In genomic region chr13:48356750-48357149, GRCh38 we compare ENCODE assay signal across 19 cellular contexts. TPM values are rescaled to one million over a fixed set of nuclear protein-coding genes. Genes with fewer than 3 reads are reported as not detected.
A peak's percentile ranks its signal among the peaks of the same experiment; 100 is the strongest.
DNase-seq lines count a peak whose midpoint lies in the region; ATAC-seq and TF ChIP-seq lines count a peak whose summit lies in the region.
"Had no signal": no experiment of that assay in that cellular context is flagged by ENCODE, and none has a peak within 500 bp of the region (broad histone marks: within the 10 kb centered on the region; RNA-seq: fewer than 3 reads in every experiment).

No MANE protein-coding gene starts in this region.

- H3K4me3 Mint-ChIP-seq in chondrocyte (ENCODE audit: unreplicated experiment), result no peak overlapping the region
- H3K4me3 Mint-ChIP-seq: CD4-positive, alpha-beta memory T cell; GM23338; H9 had no signal

- H3K36me3 Mint-ChIP-seq in chondrocyte (ENCODE audit: low read depth), result peaks cover 34% of the 10 kb centered on the region

- H2AFZ ChIP-seq in neural cell (ENCODE audit: low read depth, low read length) (no peak overlapping the region), MM.1S (ENCODE audit: low read length) (no peak overlapping the region)
- H2AFZ ChIP-seq: GM23338 had no signal

- no peak overlapping the region for H3K4me2 ChIP-seq in neural cell (ENCODE audit: low read length)
- H3K4me2 ChIP-seq in MM.1S (ENCODE audit: low read depth, low read length), result no peak overlapping the region
- H3K4me2 ChIP-seq: GM23338 had no signal

- peaks cover 33% of the 10 kb centered on the region for H3K9me3 ChIP-seq in left ventricle myocardium inferior (replicated peaks)
- H3K9me3 ChIP-seq in neural cell (ENCODE audit: low read length), result no peaks in the 10 kb centered on the region
- peaks cover 0 to 7% (median 5%) of the 10 kb centered on the region in 5 donors for H3K9me3 ChIP-seq in subcutaneous abdominal adipose tissue (ENCODE audit: control insufficient read depth in 5 of 5, low read length in 5 of 5)
- no peaks in the 10 kb centered on the region for H3K9me3 ChIP-seq in MM.1S (replicated peaks; ENCODE audit: insufficient read depth, low read length)

- H3K27ac Mint-ChIP-seq in chondrocyte (ENCODE audit: unreplicated experiment), result peak overlapping the region; percentile 45
- H3K27ac Mint-ChIP-seq: GM23338, H9 had no signal

- H3K9ac ChIP-seq in neural cell (ENCODE audit: low read length), result no peak overlapping the region
- H3K9ac ChIP-seq in subcutaneous abdominal adipose tissue (ENCODE audit: low read length in 5 of 5), result no peak overlapping the region
- H3K9ac ChIP-seq in MM.1S (ENCODE audit: low read length), result no peak overlapping the region

- TF ChIP-seq CTCF in left ventricle myocardium inferior (IDR thresholded peaks at IDR 0.05; ENCODE audit: borderline replicate concordance), result no peak
- no peak for TF ChIP-seq CTCF in chondrocyte (IDR thresholded peaks at IDR 0.05)
- no peak for TF ChIP-seq CTCF in neural cell (IDR thresholded peaks at IDR 0.05; ENCODE audit: poor library complexity, severe bottlenecking)
- TF ChIP-seq CTCF in GM10266 (IDR thresholded peaks at IDR 0.05; ENCODE audit: control insufficient read depth, insufficient read depth, low read depth, missing control alignments), result no peak
- no peak for TF ChIP-seq CTCF in MM.1S (IDR thresholded peaks at IDR 0.05; ENCODE audit: low read length)

- no peaks in the 10 kb centered on the region for H3K4me1 Mint-ChIP-seq in chondrocyte (ENCODE audit: low read depth)
- H3K4me1 Mint-ChIP-seq: GM23338, H9 had no signal

- H3K27ac ChIP-seq in left ventricle myocardium inferior (replicated peaks) (peak overlapping the region; percentile 34), neural cell (ENCODE audit: low read length) (no peak overlapping the region), subcutaneous abdominal adipose tissue (ENCODE audit: low read depth, low read length) (peak overlapping the region; percentile 9), MM.1S (ENCODE audit: low read length) (no peak overlapping the region)

- no peak for TF ChIP-seq EP300 in neural cell (conservative IDR thresholded peaks at IDR 0.05; ENCODE audit: poor library complexity, severe bottlenecking)

- H3F3A ChIP-seq in neural cell (ENCODE audit: insufficient read depth, low read length, poor library complexity, severe bottlenecking) (no peaks in the 10 kb centered on the region), MM.1S (ENCODE audit: insufficient read depth, low read length) (no peaks in the 10 kb centered on the region)

- H4K20me1 ChIP-seq in neural cell (ENCODE audit: insufficient read depth) (no peaks in the 10 kb centered on the region), MM.1S (ENCODE audit: insufficient read depth, low read length) (no peaks in the 10 kb centered on the region)

- H3K79me2 ChIP-seq in neural cell (replicated peaks; ENCODE audit: insufficient read depth, low read length), result no peaks in the 10 kb centered on the region
- no peaks in the 10 kb centered on the region for H3K79me2 ChIP-seq in MM.1S (ENCODE audit: low read length)

- ATAC-seq in Right ventricle myocardium inferior, result no peak
- ATAC-seq: GM23338, HCT116 had no signal

- H3K9me2 ChIP-seq in neural cell (ENCODE audit: insufficient read depth, low read length) (no peaks in the 10 kb centered on the region), MM.1S (replicated peaks; ENCODE audit: insufficient read depth, low read length) (no peaks in the 10 kb centered on the region)

- H3K9me3 Mint-ChIP-seq in chondrocyte (ENCODE audit: low read depth), result peaks cover 37% of the 10 kb centered on the region

- intact Hi-C loops in left ventricle myocardium inferior (cut with micrococcal nuclease) (no loop called here), Right ventricle myocardium inferior (cut with DNase I) (no loop called here)

- H3K27me3 Mint-ChIP-seq in chondrocyte (ENCODE audit: low read depth), result no peaks in the 10 kb centered on the region
- H3K27me3 Mint-ChIP-seq: CD4-positive, alpha-beta memory T cell had no signal

- H3K27me3 ChIP-seq in left ventricle myocardium inferior (ENCODE audit: low read depth), result no peaks in the 10 kb centered on the region
- no peaks in the 10 kb centered on the region for H3K27me3 ChIP-seq in neural cell (ENCODE audit: insufficient read depth, low read depth, low read length)
- H3K27me3 ChIP-seq in subcutaneous abdominal adipose tissue (ENCODE audit: control insufficient read depth in 5 of 5, insufficient read depth in 4 of 5, low read length in 5 of 5), result no peaks in the 10 kb centered on the region
- no peaks in the 10 kb centered on the region for H3K27me3 ChIP-seq in MM.1S (replicated peaks; ENCODE audit: insufficient read depth, low read length)

- DNase-seq in left ventricle myocardium inferior (no peak), Right ventricle myocardium inferior (ENCODE audit: missing footprints) (no peak), chondrocyte (ENCODE audit: low spot score) (no peak), GM10266 (ENCODE audit: extremely low spot score) (no peak), NCI-H2196 (lab: John Stamatoyannopoulos, UW; ENCODE audit: unreplicated experiment) (no peak), MM.1S (no peak)
- DNase-seq: C1 segment of cervical spinal cord; Calu3; CD4-positive, alpha-beta memory T cell; COR-L47; DMS53; DMS79 treated with DMSO at 0.1 percent for 48 hours; GF-D8; H9 had no signal

- H3K4me1 ChIP-seq in left ventricle myocardium inferior, result peaks cover 13% of the 10 kb centered on the region
- no peaks in the 10 kb centered on the region for H3K4me1 ChIP-seq in subcutaneous abdominal adipose tissue (ENCODE audit: control insufficient read depth in 5 of 5, insufficient read depth in 5 of 5, low read length in 5 of 5)
- H3K4me1 ChIP-seq in MM.1S (ENCODE audit: low read length), result no peaks in the 10 kb centered on the region

- H3K4me3 ChIP-seq in left ventricle myocardium inferior, result no peak overlapping the region
- no peak overlapping the region for H3K4me3 ChIP-seq in neural cell (ENCODE audit: low read length)
- H3K4me3 ChIP-seq in subcutaneous abdominal adipose tissue (ENCODE audit: low read depth in 1 of 5, low read length in 5 of 5), result no peak overlapping the region
- no peak overlapping the region for H3K4me3 ChIP-seq in MM.1S (ENCODE audit: low read length)
- H3K4me3 ChIP-seq: GM23338 had no signal

- H3K36me3 ChIP-seq in left ventricle myocardium inferior, result peaks cover 50% of the 10 kb centered on the region
- H3K36me3 ChIP-seq in neural cell (ENCODE audit: insufficient read depth, low read length), result no peaks in the 10 kb centered on the region
- peaks cover 0 to 5% (median 0%) of the 10 kb centered on the region in 5 donors for H3K36me3 ChIP-seq in subcutaneous abdominal adipose tissue (ENCODE audit: control insufficient read depth in 5 of 5, insufficient read depth in 5 of 5, low read length in 5 of 5)
- no peaks in the 10 kb centered on the region for H3K36me3 ChIP-seq in MM.1S (replicated peaks; ENCODE audit: insufficient read depth, low read length)

- TF ChIP-seq RAD21 in neural cell (conservative IDR thresholded peaks at IDR 0.05), result no peak

TF ChIP-seq in neural cell, 6 proteins besides CTCF, POLR2A, EP300 and RAD21:
- TF ChIP-seq EZH2 (IDR thresholded peaks at IDR 0.05; ENCODE audit: borderline replicate concordance, insufficient read depth, low read length, poor library complexity, severe bottlenecking) (no peak), POLR2AphosphoS5 (IDR thresholded peaks at IDR 0.05) (peak; percentile 33), TAF1 (IDR thresholded peaks at IDR 0.05; ENCODE audit: low read depth) (no peak)

RNA-seq across cellular contexts. Expression of gene RB1, which starts 53.2 kb away (rescaled TPM):
- total RNA-seq in left ventricle myocardium inferior (23.8 TPM), Right ventricle myocardium inferior (27.7 TPM), chondrocyte (33.4 to 40.6 TPM (median 36.0 TPM) in 3 replicates)
- polyA plus RNA-seq in neural cell, result 20.9 and 29.5 TPM in 2 replicates
- polyA minus RNA-seq in neural cell, result 42.9 and 47.5 TPM in 2 replicates

RNA-seq across cellular contexts. Expression of gene LPAR6, which starts 56.2 kb away (rescaled TPM):
- total RNA-seq in left ventricle myocardium inferior (11.5 TPM), Right ventricle myocardium inferior (14.8 TPM), chondrocyte (3.9 to 5.4 TPM (median 4.1 TPM) in 3 replicates)
- polyA plus RNA-seq in neural cell, result not detected in 2 replicates
- polyA minus RNA-seq in neural cell, result not detected in 2 replicates
- total RNA-seq: G401 had no signal

Comparison
In these comparisons a context has a peak if more than half of its experiments do, and no peak if none do; other contexts are left out.
1. H3K27ac ChIP-seq: peak in left ventricle myocardium inferior (single experiment) and subcutaneous abdominal adipose tissue (single experiment); none in neural cell (single experiment) and MM.1S (single experiment).